24 cellular contexts compared by ENCODE assay signal in the genomic region with DNA sequence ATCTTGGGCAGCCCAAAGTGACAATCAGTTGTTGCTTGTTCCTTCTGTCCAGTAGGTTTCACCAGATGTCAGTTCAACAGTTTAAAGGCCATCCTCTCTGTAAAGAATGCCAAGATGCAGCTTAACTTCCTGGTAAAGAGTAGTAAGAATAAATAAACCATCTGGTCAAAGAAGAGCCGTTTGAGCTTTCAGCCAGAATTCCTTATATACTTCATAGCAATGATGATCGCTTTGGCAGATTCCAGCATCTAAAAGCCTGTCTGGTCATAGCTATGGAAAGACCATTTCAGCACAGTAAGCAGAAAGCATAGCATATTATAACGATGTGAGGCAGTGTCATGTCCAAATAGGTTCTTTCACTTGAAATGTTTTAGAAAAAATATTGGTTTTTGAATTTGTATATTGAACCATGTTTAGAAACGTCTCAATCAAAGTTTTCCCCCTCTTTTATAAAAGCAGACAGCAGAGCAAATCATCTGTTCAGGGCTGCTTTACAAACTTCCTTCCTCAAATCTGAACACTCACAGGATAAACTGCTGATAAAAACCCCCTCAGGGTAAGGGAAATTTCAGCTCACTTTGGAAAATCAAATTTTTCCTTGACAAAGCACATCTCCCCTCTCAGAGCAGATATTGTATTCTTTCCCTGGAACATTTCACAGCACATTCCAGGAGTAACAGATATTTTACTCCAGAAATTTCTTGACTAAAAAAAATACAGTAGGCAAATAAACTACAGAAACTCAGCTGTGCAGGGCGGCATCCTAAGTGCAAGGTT.
DNase-seq lines count a peak whose midpoint lies in the region; ATAC-seq and TF ChIP-seq lines count a peak whose summit lies in the region.
"Had no signal": no experiment of that assay in that cellular context is flagged by ENCODE, and none has a peak within 500 bp of the region (broad histone marks: within the 10 kb centered on the region; RNA-seq: fewer than 3 reads in every experiment).

No MANE protein-coding gene starts in this region.

- no peak overlapping the region for H3K9ac ChIP-seq in mammary epithelial cell (ENCODE audit: insufficient read depth, low read length)
- H3K9ac ChIP-seq: GM23248 had no signal

- no peaks in the 10 kb centered on the region for H3K27me3 Mint-ChIP-seq in osteocyte (ENCODE audit: unreplicated experiment)

- peaks cover 13% of the 10 kb centered on the region for H3K4me1 ChIP-seq in left ventricle myocardium inferior
- H3K4me1 ChIP-seq in psoas muscle = no peaks in the 10 kb centered on the region
- peaks cover 9% of the 10 kb centered on the region for H3K4me1 ChIP-seq in mammary epithelial cell (ENCODE audit: insufficient read depth, low read length)
- H3K4me1 ChIP-seq: HAP-1 had no signal

- no peak overlapping the region for H2AFZ ChIP-seq in mammary epithelial cell (ENCODE audit: low read depth, low read length)
- H2AFZ ChIP-seq: GM23248 had no signal

- H3K4me2 ChIP-seq in mammary epithelial cell (ENCODE audit: insufficient read depth, low read depth, low read length) = no peak overlapping the region

- TF ChIP-seq CTCF in left ventricle myocardium inferior (IDR thresholded peaks at IDR 0.05; ENCODE audit: borderline replicate concordance) (no peak), fibroblast of the aortic adventitia (IDR thresholded peaks at IDR 0.05; ENCODE audit: insufficient read depth, low read length) (no peak), osteocyte (IDR thresholded peaks at IDR 0.05) (no peak), psoas muscle (IDR thresholded peaks at IDR 0.05) (no peak), mammary epithelial cell (conservative IDR thresholded peaks at IDR 0.05 in 1 of 2, IDR thresholded peaks at IDR 0.05 in 1 of 2; ENCODE audit: extremely low read depth in 1 of 2, insufficient read depth in 1 of 2, low read depth in 1 of 2, low read length in 2 of 2) (no peak)

- in situ Hi-C loops in mammary epithelial cell (cut with MboI; ENCODE audit: low sequenced_read_pairs in 2 of 2) = no loop called here

- H4K20me1 ChIP-seq in mammary epithelial cell (ENCODE audit: insufficient read depth, low read length) = no peaks in the 10 kb centered on the region

- no peak overlapping the region for H3K4me3 ChIP-seq in left ventricle myocardium inferior
- no peak overlapping the region for H3K4me3 ChIP-seq in fibroblast of the aortic adventitia (ENCODE audit: low read depth, low read length)
- H3K4me3 ChIP-seq in psoas muscle = no peak overlapping the region
- no peak overlapping the region for H3K4me3 ChIP-seq in mammary epithelial cell (replicated peaks in 1 of 3; ENCODE audit: insufficient read depth in 1 of 3, low read depth in 2 of 3, low read length in 3 of 3)
- H3K4me3 ChIP-seq: GM23248, HAP-1 had no signal

- H3K36me3 Mint-ChIP-seq in osteocyte (ENCODE audit: unreplicated experiment) = peaks cover 2% of the 10 kb centered on the region
- H3K36me3 Mint-ChIP-seq: CD8-positive, alpha-beta memory T cell had no signal

- no peaks in the 10 kb centered on the region for H3K79me2 ChIP-seq in mammary epithelial cell (ENCODE audit: insufficient read depth, low read length)

- H3K36me3 ChIP-seq in left ventricle myocardium inferior = no peaks in the 10 kb centered on the region
- no peaks in the 10 kb centered on the region for H3K36me3 ChIP-seq in psoas muscle (ENCODE audit: insufficient read depth in 1 of 2, low read depth in 1 of 2)
- H3K36me3 ChIP-seq in mammary epithelial cell (ENCODE audit: insufficient read depth, low read length) = no peaks in the 10 kb centered on the region
- H3K36me3 ChIP-seq: HAP-1 had no signal

- CTCF ChIA-PET in mammary epithelial cell (lab: Charles Lee; ENCODE audit: low non-redundant PET) = no interaction called here

- no peaks in the 10 kb centered on the region for H3K27me3 ChIP-seq in left ventricle myocardium inferior (ENCODE audit: low read depth)
- no peaks in the 10 kb centered on the region for H3K27me3 ChIP-seq in psoas muscle (ENCODE audit: insufficient read depth in 3 of 3, low read length in 2 of 3)
- peaks cover 2% of the 10 kb centered on the region for H3K27me3 ChIP-seq in mammary epithelial cell (ENCODE audit: insufficient read depth, low read length)

- no TSS peak for BruUV-seq in mammary epithelial cell (replicated peaks; lab: Mats Ljungman, UMichigan)

- intact Hi-C loops in left ventricle myocardium inferior (cut with micrococcal nuclease) (no loop called here), left ventricle myocardium superior (cut with micrococcal nuclease) (no loop called here), psoas muscle (cut with DNase I) (no loop called here), mammary epithelial cell (cut with micrococcal nuclease) (no loop called here)

- H3K4me3 Mint-ChIP-seq in osteocyte (ENCODE audit: unreplicated experiment) = no peak overlapping the region
- H3K4me3 Mint-ChIP-seq: CD8-positive, alpha-beta memory T cell had no signal

- no peak for DNase-seq in left ventricle myocardium inferior
- no peak for DNase-seq in left ventricle myocardium superior
- peak; percentile 16 for DNase-seq in fibroblast of the aortic adventitia (ENCODE audit: low read depth)
- no peak for DNase-seq in osteocyte (ENCODE audit: extremely low spot score, unreplicated experiment)
- no peak for DNase-seq in HUDEP-2 (lab: John Stamatoyannopoulos, UW; ENCODE audit: unreplicated experiment in 76 of 76)
- DNase-seq in psoas muscle = no peak
- DNase-seq in mammary epithelial cell = no peak
- DNase-seq: Calu3; CD8-positive, alpha-beta memory T cell; DMS53; GM23248; KBM-7; NCI-H1092; NCI-H146; NCI-H2029; NCI-H2227 treated with DMSO at 0.1 percent for 48 hours; NCI-H510A treated with DMSO at 0.1 percent for 48 hours; NCI-H774; SIG-M5 had no signal

- no peak for ATAC-seq in left ventricle myocardium superior
- peak; percentile 41 for ATAC-seq in SK-N-SH treated with all-trans-retinoic acid at 6 μM for 48 hours
- ATAC-seq in psoas muscle = no peak
- ATAC-seq: HepG2, Panc1 had no signal

- H3K27ac ChIP-seq in left ventricle myocardium inferior (replicated peaks) (peak overlapping the region; percentile 45), psoas muscle (no peak overlapping the region), mammary epithelial cell (ENCODE audit: insufficient read depth, low read depth, low read length) (no peak overlapping the region)
- H3K27ac ChIP-seq: C4-2B, GM23248 had no signal

- 53 to 61% (median 56%) methylated on average over 5 of the region's 5 CpGs for WGBS in psoas muscle, 3 donors
- WGBS in mammary epithelial cell (ENCODE audit: low coverage, missing lambda C conversion rate) = 71% methylated on average over 5 of the region's 5 CpGs

- dilution Hi-C loops in mammary epithelial cell (cut with HindIII; ENCODE audit: low sequenced_read_pairs) = no loop called here

- H3K9me3 Mint-ChIP-seq in osteocyte (ENCODE audit: unreplicated experiment) = no peaks in the 10 kb centered on the region

- H3K9me3 ChIP-seq in left ventricle myocardium inferior (replicated peaks) (no peaks in the 10 kb centered on the region), psoas muscle (no peaks in the 10 kb centered on the region), mammary epithelial cell (replicated peaks; ENCODE audit: insufficient read depth, low read length) (no peaks in the 10 kb centered on the region)
- H3K9me3 ChIP-seq: HAP-1 had no signal

- H3K4me1 Mint-ChIP-seq in osteocyte (ENCODE audit: unreplicated experiment) = peaks cover 43% of the 10 kb centered on the region
- H3K4me1 Mint-ChIP-seq: CD8-positive, alpha-beta memory T cell had no signal

- peak overlapping the region; percentile 89 for H3K27ac Mint-ChIP-seq in osteocyte (ENCODE audit: unreplicated experiment)
- H3K27ac Mint-ChIP-seq: CD8-positive, alpha-beta memory T cell had no signal

TF ChIP-seq in SK-N-SH treated with all-trans-retinoic acid at 6 μM for 48 hours, 23 proteins besides CTCF, POLR2A, EP300 and RAD21 (continues in another document):
- TF ChIP-seq SNAI2 (CRISPR knock-in tag; IDR thresholded peaks at IDR 0.05) (no peak), OSR1 (CRISPR knock-in tag; IDR thresholded peaks at IDR 0.05) (no peak), PPARA (CRISPR knock-in tag; IDR thresholded peaks at IDR 0.05; ENCODE audit: borderline replicate concordance) (no peak), CSDC2 (CRISPR knock-in tag; IDR thresholded peaks at IDR 0.05) (no peak), ARNTL (CRISPR knock-in tag; IDR thresholded peaks at IDR 0.05; ENCODE audit: borderline replicate concordance, low read depth) (no peak), BACH2 (CRISPR knock-in tag; IDR thresholded peaks at IDR 0.05; ENCODE audit: borderline replicate concordance) (no peak), RARB (CRISPR knock-in tag; IDR thresholded peaks at IDR 0.05) (no peak)
- TF ChIP-seq, protein P1, sequence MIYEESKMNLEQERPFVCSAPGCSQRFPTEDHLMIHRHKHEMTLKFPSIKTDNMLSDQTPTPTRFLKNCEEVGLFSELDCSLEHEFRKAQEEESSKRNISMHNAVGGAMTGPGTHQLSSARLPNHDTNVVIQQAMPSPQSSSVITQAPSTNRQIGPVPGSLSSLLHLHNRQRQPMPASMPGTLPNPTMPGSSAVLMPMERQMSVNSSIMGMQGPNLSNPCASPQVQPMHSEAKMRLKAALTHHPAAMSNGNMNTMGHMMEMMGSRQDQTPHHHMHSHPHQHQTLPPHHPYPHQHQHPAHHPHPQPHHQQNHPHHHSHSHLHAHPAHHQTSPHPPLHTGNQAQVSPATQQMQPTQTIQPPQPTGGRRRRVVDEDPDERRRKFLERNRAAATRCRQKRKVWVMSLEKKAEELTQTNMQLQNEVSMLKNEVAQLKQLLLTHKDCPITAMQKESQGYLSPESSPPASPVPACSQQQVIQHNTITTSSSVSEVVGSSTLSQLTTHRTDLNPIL (CRISPR knock-in tag; IDR thresholded peaks at IDR 0.05; ENCODE audit: low read depth) = no peak
